1 cellular context compared by ENCODE assay signal in the genomic region with DNA sequence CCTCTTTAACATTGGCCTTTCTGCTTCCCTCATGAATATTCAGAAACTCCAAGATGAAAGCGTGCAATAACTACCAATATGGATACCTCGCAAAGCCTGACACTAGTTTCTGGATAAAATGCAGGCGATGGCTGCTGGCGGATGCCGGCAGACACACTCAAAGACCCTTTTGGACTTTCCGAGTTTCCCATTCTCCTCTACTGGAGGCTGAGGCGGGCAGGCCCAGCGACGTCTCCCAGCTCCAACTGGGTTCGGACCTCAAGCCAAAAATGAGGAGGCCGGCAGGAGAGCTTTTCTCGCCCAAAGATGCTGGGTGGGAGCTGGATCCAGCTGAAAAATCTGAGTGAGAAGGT.
TF ChIP-seq lines count a peak whose summit lies in the region.

No MANE protein-coding gene starts in this region.

TF ChIP-seq in IMR-90, 13 proteins besides CTCF, POLR2A, EP300 and RAD21 (continued from another document):
- no peak for TF ChIP-seq FOS (IDR thresholded peaks at IDR 0.05; ENCODE audit: low read depth, low read length)
- TF ChIP-seq NFE2L2 (IDR thresholded peaks at IDR 0.05; ENCODE audit: low read depth, low read length): no peak
- no peak for TF ChIP-seq BHLHE40 (IDR thresholded peaks at IDR 0.05; ENCODE audit: low read depth, low read length)
- no peak for TF ChIP-seq MAZ (IDR thresholded peaks at IDR 0.05; ENCODE audit: borderline replicate concordance, low read depth, low read length)
- TF ChIP-seq CEBPB (IDR thresholded peaks at IDR 0.05; ENCODE audit: low read depth, low read length): no peak
- TF ChIP-seq, protein P1, sequence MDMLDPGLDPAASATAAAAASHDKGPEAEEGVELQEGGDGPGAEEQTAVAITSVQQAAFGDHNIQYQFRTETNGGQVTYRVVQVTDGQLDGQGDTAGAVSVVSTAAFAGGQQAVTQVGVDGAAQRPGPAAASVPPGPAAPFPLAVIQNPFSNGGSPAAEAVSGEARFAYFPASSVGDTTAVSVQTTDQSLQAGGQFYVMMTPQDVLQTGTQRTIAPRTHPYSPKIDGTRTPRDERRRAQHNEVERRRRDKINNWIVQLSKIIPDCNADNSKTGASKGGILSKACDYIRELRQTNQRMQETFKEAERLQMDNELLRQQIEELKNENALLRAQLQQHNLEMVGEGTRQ (IDR thresholded peaks at IDR 0.05; ENCODE audit: low read depth, low read length): no peak
